ENCODE assay signal across 8 cellular contexts in the genomic region with DNA sequence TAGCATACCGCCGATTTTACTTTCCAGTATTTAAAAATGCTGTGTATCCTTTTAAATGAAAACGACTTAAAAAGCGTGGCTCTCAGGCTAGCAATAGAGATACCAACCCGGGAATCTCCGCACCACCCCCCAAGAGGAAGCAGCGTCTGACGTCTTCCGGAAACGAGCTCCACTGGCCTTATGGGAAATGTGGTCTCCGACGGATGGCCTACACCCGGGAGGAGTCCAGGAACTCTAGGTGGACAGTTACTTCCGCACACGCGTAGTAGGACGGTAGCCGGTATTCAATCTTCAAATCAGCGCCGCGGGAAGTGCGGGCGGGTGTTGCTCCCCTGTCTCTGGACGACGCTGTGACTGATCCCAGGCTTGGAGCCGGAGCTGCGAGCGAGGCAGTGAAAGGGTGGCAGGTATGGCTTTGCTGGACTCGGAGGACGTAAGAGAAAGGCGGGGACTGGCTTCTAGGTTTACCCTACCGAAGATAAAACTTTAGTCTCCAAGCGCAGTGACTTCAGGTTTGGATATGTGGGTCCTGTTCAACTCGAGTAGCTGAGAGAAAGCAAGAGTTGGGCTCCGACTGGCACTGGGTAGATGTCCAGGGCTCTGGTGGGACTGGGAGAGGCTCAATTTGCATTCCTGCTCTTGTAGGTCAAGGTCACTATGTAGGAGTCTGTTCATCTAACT. TPM values are rescaled to one million over a fixed set of nuclear protein-coding genes. Genes with fewer than 3 reads are reported as not detected.
DNase-seq lines count a peak whose midpoint lies in the region; ATAC-seq, FAIRE-seq and TF ChIP-seq lines count a peak whose summit lies in the region.

A gene (plus strand): TSS at position 257 of the 681 bp plus-strand sequence. CDS start 1,530 bp downstream, outside the sequence.

- H3K9me3 ChIP-seq in adrenal gland (replicated peaks in 1 of 3) (no peaks in the 10 kb centered on the region), upper lobe of right lung (no peaks in the 10 kb centered on the region)

- H3K27ac ChIP-seq in adrenal gland (peak within 1 kb of the TSS; percentile 77 to 94 (median 85)), upper lobe of right lung (peak within 1 kb of the TSS; percentile 92)

- no peak for TF ChIP-seq CTCF in adrenal gland (IDR thresholded peaks at IDR 0.05)
- TF ChIP-seq CTCF in upper lobe of right lung (IDR thresholded peaks at IDR 0.05), result no peak

- H3K36me3 ChIP-seq in adrenal gland (replicated peaks in 1 of 2) (no peaks in the 10 kb centered on the region), upper lobe of right lung (no peaks in the 10 kb centered on the region)

- TF ChIP-seq POLR2A in GM12891 (IDR thresholded peaks at IDR 0.05; ENCODE audit: low read depth, low read length) (peak; percentile 73), adrenal gland (IDR thresholded peaks at IDR 0.05) (peak in 1 of 2 donors; percentile 80)

- H3K4me1 ChIP-seq in adrenal gland (replicated peaks in 1 of 2), result peaks cover 16 to 20% of the 10 kb centered on the region in 2 donors
- peaks cover 15% of the 10 kb centered on the region for H3K4me1 ChIP-seq in upper lobe of right lung

- peak; percentile 99 for FAIRE-seq in GM12891 (lab: Jason Lieb, UNC)

- H3K4me3 ChIP-seq in adrenal gland (peak within 1 kb of the TSS; percentile 60 to 67 (median 64)), upper lobe of right lung (peak within 1 kb of the TSS; percentile 93)

- intact Hi-C loops in adrenal gland (cut with DNase I), result no loop called here
- intact Hi-C loops in left cardiac atrium (cut with DNase I), result no loop called here
- intact Hi-C loops in posterior vena cava (cut with DNase I), result no loop called here
- intact Hi-C loops in upper lobe of right lung (cut with DNase I), result no loop called here

- H3K27me3 ChIP-seq in adrenal gland (no peaks in the 10 kb centered on the region), upper lobe of right lung (no peaks in the 10 kb centered on the region)

- ATAC-seq in HG02798 (IDR thresholded peaks at IDR 0.05; ENCODE audit: poor library complexity, unreplicated experiment), result peak; percentile 98
- peak; percentile 99 to 100 for ATAC-seq in left cardiac atrium
- peak; percentile 100 for ATAC-seq in upper lobe of right lung

- DNase-seq in GM12891 (ENCODE audit: insufficient read length, low spot score) (peak; percentile 58), NCI-H1436 (lab: John Stamatoyannopoulos, UW) (peak; percentile 84), SW480 (ENCODE audit: low spot score) (peak; percentile 93), adrenal gland (peak; percentile 90 to 97 (median 94)), left cardiac atrium (peak; percentile 90), posterior vena cava (ENCODE audit: low spot score) (peak; percentile 93), upper lobe of right lung (peak; percentile 89)

- WGBS in adrenal gland, 4 donors, result 0 to 1% (median 1%) methylated on average over 22 to 35 of the region's 35 CpGs

TF ChIP-seq in GM12891, 5 proteins besides CTCF, POLR2A, EP300 and RAD21:
- TF ChIP-seq PAX5 (IDR thresholded peaks at IDR 0.05; ENCODE audit: insufficient read depth, low read length, severe bottlenecking), result no peak
- peak; percentile 61 for TF ChIP-seq SPI1 (IDR thresholded peaks at IDR 0.05; ENCODE audit: low read depth, low read length)
- TF ChIP-seq TAF1 (IDR thresholded peaks at IDR 0.05; ENCODE audit: low read depth, low read length), result peak; percentile 70; the same call in 1 of the 2 replicates
- TF ChIP-seq POU2F2 (IDR thresholded peaks at IDR 0.05; ENCODE audit: low read depth, low read length), result peak; percentile 58; the same call in 1 of the 2 replicates
- peak; percentile 79 for TF ChIP-seq POLR2AphosphoS5 (IDR thresholded peaks at IDR 0.05; ENCODE audit: low read depth, low read length)

RNA-seq across cellular contexts. Expression of the gene that starts here (rescaled TPM):
- polyA plus RNA-seq in GM12891 (2012; ENCODE audit: low read depth, missing spikeins), result 2.5 TPM
- total RNA-seq in adrenal gland (10 to 100 TPM in 1 of 8 donors, 1 to 10 TPM in 7; 1.4 to 10.1 (median 7.5) TPM), left cardiac atrium (1 to 10 TPM; 6.5 to 7.4 TPM), posterior vena cava (1 to 10 TPM; 4.2 to 4.8 TPM), upper lobe of right lung (4.7 TPM)
- 10 to 100 TPM in 1 of 3 donors, 1 to 10 TPM in 2; 4.4 to 12.2 (median 5.0) TPM for polyA plus RNA-seq in adrenal gland

Comparison
In these comparisons a context has a peak if more than half of its experiments do, and no peak if none do; other contexts are left out.
1. Peak in every context shown above with its lines: DNase-seq, ATAC-seq, H3K4me3 ChIP-seq and H3K27ac ChIP-seq.